In genomic region chr5:33563530-33563929, GRCh38 we compare ENCODE assay signal across 20 cellular contexts.
DNase-seq lines count a peak whose midpoint lies in the region; ATAC-seq, FAIRE-seq and TF ChIP-seq lines count a peak whose summit lies in the region.
"Had no signal": no experiment of that assay in that cellular context is flagged by ENCODE, and none has a peak within 500 bp of the region (broad histone marks: within the 10 kb centered on the region; RNA-seq: fewer than 3 reads in every experiment).

No MANE protein-coding gene starts in this region.

- H3K4me3 Mint-ChIP-seq in activated naive CD8-positive, alpha-beta T cell: no peak overlapping the region
- no peak overlapping the region for H3K4me3 Mint-ChIP-seq in activated naive CD8-positive, alpha-beta T cell treated with anti-CD3 and anti-CD28 coated beads, Interleukin-2, amount 50 U/mL, for 24 hours
- H3K4me3 Mint-ChIP-seq: CD4-positive, alpha-beta T cell; HFFc6 had no signal

- H3K9me3 ChIP-seq in GM12878 (replicated peaks; ENCODE audit: control insufficient read depth, insufficient read depth, low read length) (no peaks in the 10 kb centered on the region), iPS-20b (ENCODE audit: insufficient read depth, low read depth, low read length) (no peaks in the 10 kb centered on the region), parathyroid adenoma (ENCODE audit: control insufficient read depth, low read length) (no peaks in the 10 kb centered on the region)
- H3K9me3 ChIP-seq: A549, Caco-2 had no signal

- no peaks in the 10 kb centered on the region for H3K4me1 Mint-ChIP-seq in activated naive CD8-positive, alpha-beta T cell (ENCODE audit: low read depth)
- no peaks in the 10 kb centered on the region for H3K4me1 Mint-ChIP-seq in activated naive CD8-positive, alpha-beta T cell treated with anti-CD3 and anti-CD28 coated beads, Interleukin-2, amount 50 U/mL, for 24 hours

- no TSS peak for BruUV-seq in GM12878 (replicated peaks; lab: Mats Ljungman, UMichigan)

- no peaks in the 10 kb centered on the region for H3K4me1 ChIP-seq in GM12878 (ENCODE audit: control insufficient read depth, insufficient read depth, low read length)
- H3K4me1 ChIP-seq in iPS-20b (ENCODE audit: insufficient read depth, low read length): peaks cover 9% of the 10 kb centered on the region
- H3K4me1 ChIP-seq in parathyroid adenoma: no peaks in the 10 kb centered on the region
- H3K4me1 ChIP-seq: A549, Caco-2 had no signal

- H3K36me3 ChIP-seq in GM12878 (ENCODE audit: control insufficient read depth in 2 of 2, insufficient read depth in 2 of 2, low read length in 1 of 2): no peaks in the 10 kb centered on the region
- no peaks in the 10 kb centered on the region for H3K36me3 ChIP-seq in iPS-20b (ENCODE audit: insufficient read depth, low read depth, low read length)
- no peaks in the 10 kb centered on the region for H3K36me3 ChIP-seq in parathyroid adenoma (ENCODE audit: control insufficient read depth, insufficient read depth, low read length)

- H3K27me3 Mint-ChIP-seq in activated naive CD8-positive, alpha-beta T cell: peaks cover 7% of the 10 kb centered on the region
- H3K27me3 Mint-ChIP-seq in activated naive CD8-positive, alpha-beta T cell treated with anti-CD3 and anti-CD28 coated beads, Interleukin-2, amount 50 U/mL, for 24 hours: no peaks in the 10 kb centered on the region
- H3K27me3 Mint-ChIP-seq: CD4-positive, alpha-beta T cell had no signal

- H3K9me3 Mint-ChIP-seq in activated naive CD8-positive, alpha-beta T cell (ENCODE audit: low read depth): no peaks in the 10 kb centered on the region
- no peaks in the 10 kb centered on the region for H3K9me3 Mint-ChIP-seq in activated naive CD8-positive, alpha-beta T cell treated with anti-CD3 and anti-CD28 coated beads, Interleukin-2, amount 50 U/mL, for 24 hours
- H3K9me3 Mint-ChIP-seq: CD4-positive, alpha-beta T cell; HFFc6 had no signal

- peak; percentile 31 for FAIRE-seq in GM12878 (lab: Jason Lieb, UNC)
- FAIRE-seq: A549, D721Med, G401.6, GM12892 had no signal

- no peak overlapping the region for H3K4me3 ChIP-seq in GM12878
- no peak overlapping the region for H3K4me3 ChIP-seq in iPS-20b (ENCODE audit: low read length)
- H3K4me3 ChIP-seq in parathyroid adenoma (ENCODE audit: low read depth, low read length): no peak overlapping the region
- H3K4me3 ChIP-seq: A549 had no signal

- POLR2A ChIA-PET in GM12878 (lab: Charles Lee): no interaction called here

- 48% methylated on average over 2 of the region's 2 CpGs for WGBS in GM12878 (ENCODE audit: insufficient coverage, insufficient replicate concordance, low lambda C conversion rate, missing lambda C conversion rate)

- no peak overlapping the region for H3K4me2 ChIP-seq in GM12878 (ENCODE audit: control insufficient read depth, insufficient read depth)
- H3K4me2 ChIP-seq in parathyroid adenoma (ENCODE audit: low read length): no peak overlapping the region
- H3K4me2 ChIP-seq: A549 had no signal

- RAD21 ChIA-PET in GM12878 (lab: Charles Lee; ENCODE audit: unreplicated experiment): no interaction called here

- peak overlapping the region; percentile 12 for H3K27ac Mint-ChIP-seq in activated naive CD8-positive, alpha-beta T cell
- H3K27ac Mint-ChIP-seq in activated naive CD8-positive, alpha-beta T cell treated with anti-CD3 and anti-CD28 coated beads, Interleukin-2, amount 50 U/mL, for 24 hours: no peak overlapping the region
- H3K27ac Mint-ChIP-seq: CD4-positive, alpha-beta T cell; HFFc6 had no signal

- ATAC-seq in activated naive CD8-positive, alpha-beta T cell treated with anti-CD3 and anti-CD28 coated beads, Interleukin-2, amount 50 U/mL, for 24 hours: no peak
- ATAC-seq in GM12878 (no peak), GM18505 (IDR thresholded peaks at IDR 0.05; ENCODE audit: unreplicated experiment) (no peak), GM21723 (IDR thresholded peaks at IDR 0.05; ENCODE audit: unreplicated experiment) (no peak), GM18861 (IDR thresholded peaks at IDR 0.05; ENCODE audit: unreplicated experiment) (no peak)
- ATAC-seq: A549 had no signal

- no peak for DNase-seq in activated naive CD8-positive, alpha-beta T cell treated with anti-CD3 and anti-CD28 coated beads, Interleukin-2, amount 50 U/mL, for 24 hours
- no peak for DNase-seq in GM12878 (ENCODE audit: low read depth, low spot score)
- DNase-seq: AML-193; Caco-2; CD4-positive, alpha-beta T cell; HCEC 1CT; HFFc6 had no signal

- SMC1A ChIA-PET in GM12878 (lab: Charles Lee; ENCODE audit: uncharacterized antibody, unreplicated experiment): interaction anchor here (1.0 kb wide), 1 partner anchor 16 kb away, joined by 3 read pairs; no protein-coding TSS in a partner anchor

- TF ChIP-seq POLR2A in GM12878 (IDR thresholded peaks at IDR 0.05; ENCODE audit: low read depth, low read length): no peak
- TF ChIP-seq POLR2A in GM18505 (IDR thresholded peaks at IDR 0.05; ENCODE audit: borderline replicate concordance, extremely low read depth, insufficient read depth, insufficient read length): no peak

- H4K20me1 ChIP-seq in GM12878 (ENCODE audit: control insufficient read depth, insufficient read depth): no peaks in the 10 kb centered on the region

- CTCF ChIA-PET in GM12878 (lab: Yijun Ruan, JAX): interaction anchor here (1.6 kb wide), 1 partner anchor 371 kb away, joined by 6 read pairs; no protein-coding TSS in a partner anchor

- no peak for TF ChIP-seq RAD21 in GM12878 (IDR thresholded peaks at IDR 0.05; ENCODE audit: insufficient read depth, low read depth, low read length)

- H2AFZ ChIP-seq in GM12878 (ENCODE audit: control insufficient read depth, low read depth, low read length) (no peak overlapping the region), parathyroid adenoma (peak overlapping the region; percentile 61)

- H3K27me3 ChIP-seq in GM12878 (replicated peaks in 1 of 2; ENCODE audit: control insufficient read depth in 2 of 2, insufficient read depth in 2 of 2, low read length in 1 of 2) (no peaks in the 10 kb centered on the region), iPS-20b (ENCODE audit: insufficient read depth, low read length) (no peaks in the 10 kb centered on the region), parathyroid adenoma (ENCODE audit: control insufficient read depth, insufficient read depth, low read length) (no peaks in the 10 kb centered on the region)

- H3K79me2 ChIP-seq in GM12878 (ENCODE audit: control insufficient read depth, insufficient read depth, low read length) (no peaks in the 10 kb centered on the region), parathyroid adenoma (no peaks in the 10 kb centered on the region)

- TF ChIP-seq EP300 in GM12878 (IDR thresholded peaks at IDR 0.05; ENCODE audit: borderline replicate concordance in 1 of 2, control insufficient read depth in 1 of 2, low read depth in 2 of 2, low read length in 2 of 2): no peak

- in situ Hi-C loops in GM12878 (cut with MboI): no loop called here

- H3K27ac ChIP-seq in GM12878 (ENCODE audit: control insufficient read depth, insufficient read depth): no peak overlapping the region
- H3K27ac ChIP-seq in iPS-20b (ENCODE audit: low read length): peak overlapping the region; percentile 14
- H3K27ac ChIP-seq in parathyroid adenoma: no peak overlapping the region
- H3K27ac ChIP-seq: 22Rv1, A549, C4-2B, HL-60 had no signal

- no peaks in the 10 kb centered on the region for H3K36me3 Mint-ChIP-seq in activated naive CD8-positive, alpha-beta T cell
- no peaks in the 10 kb centered on the region for H3K36me3 Mint-ChIP-seq in activated naive CD8-positive, alpha-beta T cell treated with anti-CD3 and anti-CD28 coated beads, Interleukin-2, amount 50 U/mL, for 24 hours (ENCODE audit: low read depth)

- TF ChIP-seq CTCF in GM12878 (IDR thresholded peaks at IDR 0.05 in 2 of 3, conservative IDR thresholded peaks at IDR 0.05 in 1 of 3; ENCODE audit: control insufficient read depth in 2 of 3, extremely low read depth in 1 of 3, insufficient read depth in 1 of 3, low read depth in 3 of 3, low read length in 3 of 3) (no peak), parathyroid adenoma (IDR thresholded peaks at IDR 0.05) (no peak)

- no peak overlapping the region for H3K9ac ChIP-seq in GM12878 (ENCODE audit: control insufficient read depth, insufficient read depth, low read length)
- H3K9ac ChIP-seq in iPS-20b (ENCODE audit: low read depth, low read length): peak overlapping the region; percentile 39; the same call in 1 of the 2 replicates
- H3K9ac ChIP-seq in parathyroid adenoma: no peak overlapping the region

- intact Hi-C loops in GM12878 (cut with micrococcal nuclease; ENCODE audit: unreplicated experiment): no loop called here

TF ChIP-seq in GM12878, 131 proteins besides CTCF, POLR2A, EP300 and RAD21 (continues in another document):
- TF ChIP-seq, protein P1, sequence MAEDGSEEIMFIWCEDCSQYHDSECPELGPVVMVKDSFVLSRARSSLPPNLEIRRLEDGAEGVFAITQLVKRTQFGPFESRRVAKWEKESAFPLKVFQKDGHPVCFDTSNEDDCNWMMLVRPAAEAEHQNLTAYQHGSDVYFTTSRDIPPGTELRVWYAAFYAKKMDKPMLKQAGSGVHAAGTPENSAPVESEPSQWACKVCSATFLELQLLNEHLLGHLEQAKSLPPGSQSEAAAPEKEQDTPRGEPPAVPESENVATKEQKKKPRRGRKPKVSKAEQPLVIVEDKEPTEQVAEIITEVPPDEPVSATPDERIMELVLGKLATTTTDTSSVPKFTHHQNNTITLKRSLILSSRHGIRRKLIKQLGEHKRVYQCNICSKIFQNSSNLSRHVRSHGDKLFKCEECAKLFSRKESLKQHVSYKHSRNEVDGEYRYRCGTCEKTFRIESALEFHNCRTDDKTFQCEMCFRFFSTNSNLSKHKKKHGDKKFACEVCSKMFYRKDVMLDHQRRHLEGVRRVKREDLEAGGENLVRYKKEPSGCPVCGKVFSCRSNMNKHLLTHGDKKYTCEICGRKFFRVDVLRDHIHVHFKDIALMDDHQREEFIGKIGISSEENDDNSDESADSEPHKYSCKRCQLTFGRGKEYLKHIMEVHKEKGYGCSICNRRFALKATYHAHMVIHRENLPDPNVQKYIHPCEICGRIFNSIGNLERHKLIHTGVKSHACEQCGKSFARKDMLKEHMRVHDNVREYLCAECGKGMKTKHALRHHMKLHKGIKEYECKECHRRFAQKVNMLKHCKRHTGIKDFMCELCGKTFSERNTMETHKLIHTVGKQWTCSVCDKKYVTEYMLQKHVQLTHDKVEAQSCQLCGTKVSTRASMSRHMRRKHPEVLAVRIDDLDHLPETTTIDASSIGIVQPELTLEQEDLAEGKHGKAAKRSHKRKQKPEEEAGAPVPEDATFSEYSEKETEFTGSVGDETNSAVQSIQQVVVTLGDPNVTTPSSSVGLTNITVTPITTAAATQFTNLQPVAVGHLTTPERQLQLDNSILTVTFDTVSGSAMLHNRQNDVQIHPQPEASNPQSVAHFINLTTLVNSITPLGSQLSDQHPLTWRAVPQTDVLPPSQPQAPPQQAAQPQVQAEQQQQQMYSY (CRISPR knock-in tag; IDR thresholded peaks at IDR 0.05): no peak
- TF ChIP-seq RUNX3 (IDR thresholded peaks at IDR 0.05; ENCODE audit: low read length): no peak
